In genomic region chr4:158670975-158671664, GRCh38 we compare ENCODE assay signal across 1 cellular context.
TF ChIP-seq lines count a peak whose summit lies in the region.

No MANE protein-coding gene starts in this region.

TF ChIP-seq in K562, 482 proteins besides CTCF, POLR2A, EP300 and RAD21 (continued from another document and continues in another):
- TF ChIP-seq TSHZ1 (CRISPR knock-in tag; IDR thresholded peaks at IDR 0.05) (no peak), TEAD1 (CRISPR knock-in tag; IDR thresholded peaks at IDR 0.05) (no peak), ZC3H4 (CRISPR knock-in tag; IDR thresholded peaks at IDR 0.05; ENCODE audit: borderline replicate concordance) (no peak), ZBED1 (IDR thresholded peaks at IDR 0.05) (no peak), PYGO2 (tag; IDR thresholded peaks at IDR 0.05) (no peak), TBP (optimal IDR thresholded peaks at IDR 0.05; ENCODE audit: low read depth, low read length) (peak; percentile 22), ZNF408 (CRISPR knock-in tag; IDR thresholded peaks at IDR 0.05; ENCODE audit: low read depth) (no peak), SNAPC5 (CRISPR knock-in tag; IDR thresholded peaks at IDR 0.05) (no peak), NFIC (IDR thresholded peaks at IDR 0.05) (peak; percentile 91), CBX3 (IDR thresholded peaks at IDR 0.05; ENCODE audit: borderline replicate concordance in 1 of 2, low read length in 2 of 2) (no peak), NR1H2 (CRISPR knock-in tag; IDR thresholded peaks at IDR 0.05) (peak; percentile 47; the same call in 1 of the 2 replicates), PTTG1 (tag; IDR thresholded peaks at IDR 0.05; ENCODE audit: low read depth) (no peak), ETV6 (IDR thresholded peaks at IDR 0.05; ENCODE audit: borderline replicate concordance in 1 of 2, low read depth in 2 of 2, low read length in 1 of 2) (no peak), ETV6 (CRISPR knock-in tag; IDR thresholded peaks at IDR 0.05; ENCODE audit: borderline replicate concordance) (no peak), KHSRP (IDR thresholded peaks at IDR 0.05) (no peak), TAF9B (IDR thresholded peaks at IDR 0.05; ENCODE audit: partially characterized antibody) (no peak), ZNF239 (CRISPR knock-in tag; IDR thresholded peaks at IDR 0.05) (no peak), MNT (conservative IDR thresholded peaks at IDR 0.05) (peak; percentile 48 to 70; a peak in 2 of 4 replicates), TAF1 (IDR thresholded peaks at IDR 0.05; ENCODE audit: control insufficient read depth, extremely low read depth, insufficient read depth, low read length, severe bottlenecking) (no peak), SOX6 (IDR thresholded peaks at IDR 0.05) (peak; percentile 71), ZNF121 (CRISPR knock-in tag; conservative IDR thresholded peaks at IDR 0.05) (no peak), RAD51 (IDR thresholded peaks at IDR 0.05; ENCODE audit: borderline replicate concordance, low read depth) (peak; percentile 75), NBN (IDR thresholded peaks at IDR 0.05; ENCODE audit: low read depth) (no peak), PHF8 (IDR thresholded peaks at IDR 0.05; ENCODE audit: borderline replicate concordance, low read length) (no peak), HDAC3 (IDR thresholded peaks at IDR 0.05; ENCODE audit: borderline replicate concordance, partially characterized antibody) (no peak), PURB (CRISPR knock-in tag; IDR thresholded peaks at IDR 0.05; ENCODE audit: low read depth) (no peak), MEIS2 (IDR thresholded peaks at IDR 0.05; ENCODE audit: partially characterized antibody) (no peak), RBM22 (IDR thresholded peaks at IDR 0.05; ENCODE audit: low read depth, low read length, poor library complexity, severe bottlenecking) (no peak), TOE1 (IDR thresholded peaks at IDR 0.05; ENCODE audit: borderline replicate concordance) (peak; percentile 77; the same call in 1 of the 2 replicates), TOE1 (CRISPR knock-in tag; IDR thresholded peaks at IDR 0.05; ENCODE audit: borderline replicate concordance, low read depth) (no peak), ESRRA (IDR thresholded peaks at IDR 0.05; ENCODE audit: borderline replicate concordance, low read depth) (no peak), ETS2 (tag; IDR thresholded peaks at IDR 0.05; ENCODE audit: borderline replicate concordance, poor library complexity, severe bottlenecking) (no peak), HMG20A (CRISPR knock-in tag; conservative IDR thresholded peaks at IDR 0.05) (no peak), ARID1B (IDR thresholded peaks at IDR 0.05) (no peak), NFXL1 (CRISPR knock-in tag; IDR thresholded peaks at IDR 0.05) (no peak), E2F3 (CRISPR knock-in tag; IDR thresholded peaks at IDR 0.05) (no peak), FOXK2 (conservative IDR thresholded peaks at IDR 0.05 in 1 of 2, IDR thresholded peaks at IDR 0.05 in 1 of 2; ENCODE audit: low read depth in 2 of 2) (no peak), DACH1 (IDR thresholded peaks at IDR 0.05; ENCODE audit: partially characterized antibody) (peak; percentile 53), POLR2B (IDR thresholded peaks at IDR 0.05; ENCODE audit: low read depth, partially characterized antibody) (no peak), NFIX (CRISPR knock-in tag; IDR thresholded peaks at IDR 0.05; ENCODE audit: low read depth) (no peak), HCFC1 (IDR thresholded peaks at IDR 0.05; ENCODE audit: low read depth, low read length) (no peak), L3MBTL2 (IDR thresholded peaks at IDR 0.05) (peak; percentile 81), MYC (IDR thresholded peaks at IDR 0.05; ENCODE audit: low read depth, low read length) (peak; percentile 16; the same call in 1 of the 2 replicates), MYC (CRISPR knock-in tag; IDR thresholded peaks at IDR 0.05; ENCODE audit: borderline replicate concordance, low read depth) (no peak), POLR2H (tag; IDR thresholded peaks at IDR 0.05; ENCODE audit: low read depth) (no peak), POLR2AphosphoS5 (IDR thresholded peaks at IDR 0.05; ENCODE audit: control insufficient read depth, insufficient read depth, low read depth, low read length) (no peak)
- TF ChIP-seq, protein P1, sequence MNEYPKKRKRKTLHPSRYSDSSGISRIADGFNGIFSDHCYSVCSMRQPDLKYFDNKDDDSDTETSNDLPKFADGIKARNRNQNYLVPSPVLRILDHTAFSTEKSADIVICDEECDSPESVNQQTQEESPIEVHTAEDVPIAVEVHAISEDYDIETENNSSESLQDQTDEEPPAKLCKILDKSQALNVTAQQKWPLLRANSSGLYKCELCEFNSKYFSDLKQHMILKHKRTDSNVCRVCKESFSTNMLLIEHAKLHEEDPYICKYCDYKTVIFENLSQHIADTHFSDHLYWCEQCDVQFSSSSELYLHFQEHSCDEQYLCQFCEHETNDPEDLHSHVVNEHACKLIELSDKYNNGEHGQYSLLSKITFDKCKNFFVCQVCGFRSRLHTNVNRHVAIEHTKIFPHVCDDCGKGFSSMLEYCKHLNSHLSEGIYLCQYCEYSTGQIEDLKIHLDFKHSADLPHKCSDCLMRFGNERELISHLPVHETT (CRISPR knock-in tag; conservative IDR thresholded peaks at IDR 0.05 in 1 of 2, IDR thresholded peaks at IDR 0.05 in 1 of 2): no peak
- TF ChIP-seq, protein P2, sequence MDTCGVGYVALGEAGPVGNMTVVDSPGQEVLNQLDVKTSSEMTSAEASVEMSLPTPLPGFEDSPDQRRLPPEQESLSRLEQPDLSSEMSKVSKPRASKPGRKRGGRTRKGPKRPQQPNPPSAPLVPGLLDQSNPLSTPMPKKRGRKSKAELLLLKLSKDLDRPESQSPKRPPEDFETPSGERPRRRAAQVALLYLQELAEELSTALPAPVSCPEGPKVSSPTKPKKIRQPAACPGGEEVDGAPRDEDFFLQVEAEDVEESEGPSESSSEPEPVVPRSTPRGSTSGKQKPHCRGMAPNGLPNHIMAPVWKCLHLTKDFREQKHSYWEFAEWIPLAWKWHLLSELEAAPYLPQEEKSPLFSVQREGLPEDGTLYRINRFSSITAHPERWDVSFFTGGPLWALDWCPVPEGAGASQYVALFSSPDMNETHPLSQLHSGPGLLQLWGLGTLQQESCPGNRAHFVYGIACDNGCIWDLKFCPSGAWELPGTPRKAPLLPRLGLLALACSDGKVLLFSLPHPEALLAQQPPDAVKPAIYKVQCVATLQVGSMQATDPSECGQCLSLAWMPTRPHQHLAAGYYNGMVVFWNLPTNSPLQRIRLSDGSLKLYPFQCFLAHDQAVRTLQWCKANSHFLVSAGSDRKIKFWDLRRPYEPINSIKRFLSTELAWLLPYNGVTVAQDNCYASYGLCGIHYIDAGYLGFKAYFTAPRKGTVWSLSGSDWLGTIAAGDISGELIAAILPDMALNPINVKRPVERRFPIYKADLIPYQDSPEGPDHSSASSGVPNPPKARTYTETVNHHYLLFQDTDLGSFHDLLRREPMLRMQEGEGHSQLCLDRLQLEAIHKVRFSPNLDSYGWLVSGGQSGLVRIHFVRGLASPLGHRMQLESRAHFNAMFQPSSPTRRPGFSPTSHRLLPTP (IDR thresholded peaks at IDR 0.05; ENCODE audit: borderline replicate concordance, extremely low read depth, insufficient read length): no peak
- TF ChIP-seq, protein P3, sequence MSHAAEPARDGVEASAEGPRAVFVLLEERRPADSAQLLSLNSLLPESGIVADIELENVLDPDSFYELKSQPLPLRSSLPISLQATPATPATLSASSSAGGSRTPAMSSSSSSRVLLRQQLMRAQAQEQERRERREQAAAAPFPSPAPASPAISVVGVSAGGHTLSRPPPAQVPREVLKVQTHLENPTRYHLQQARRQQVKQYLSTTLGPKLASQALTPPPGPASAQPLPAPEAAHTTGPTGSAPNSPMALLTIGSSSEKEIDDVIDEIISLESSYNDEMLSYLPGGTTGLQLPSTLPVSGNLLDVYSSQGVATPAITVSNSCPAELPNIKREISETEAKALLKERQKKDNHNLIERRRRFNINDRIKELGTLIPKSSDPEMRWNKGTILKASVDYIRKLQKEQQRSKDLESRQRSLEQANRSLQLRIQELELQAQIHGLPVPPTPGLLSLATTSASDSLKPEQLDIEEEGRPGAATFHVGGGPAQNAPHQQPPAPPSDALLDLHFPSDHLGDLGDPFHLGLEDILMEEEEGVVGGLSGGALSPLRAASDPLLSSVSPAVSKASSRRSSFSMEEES (CRISPR knock-in tag; IDR thresholded peaks at IDR 0.05): peak; percentile 47; the same call in 1 of the 2 replicates
- TF ChIP-seq, protein P4, sequence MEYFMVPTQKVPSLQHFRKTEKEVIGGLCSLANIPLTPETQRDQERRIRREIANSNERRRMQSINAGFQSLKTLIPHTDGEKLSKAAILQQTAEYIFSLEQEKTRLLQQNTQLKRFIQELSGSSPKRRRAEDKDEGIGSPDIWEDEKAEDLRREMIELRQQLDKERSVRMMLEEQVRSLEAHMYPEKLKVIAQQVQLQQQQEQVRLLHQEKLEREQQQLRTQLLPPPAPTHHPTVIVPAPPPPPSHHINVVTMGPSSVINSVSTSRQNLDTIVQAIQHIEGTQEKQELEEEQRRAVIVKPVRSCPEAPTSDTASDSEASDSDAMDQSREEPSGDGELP (CRISPR knock-in tag; IDR thresholded peaks at IDR 0.05; ENCODE audit: borderline replicate concordance): peak; percentile 34
- TF ChIP-seq, protein P5, sequence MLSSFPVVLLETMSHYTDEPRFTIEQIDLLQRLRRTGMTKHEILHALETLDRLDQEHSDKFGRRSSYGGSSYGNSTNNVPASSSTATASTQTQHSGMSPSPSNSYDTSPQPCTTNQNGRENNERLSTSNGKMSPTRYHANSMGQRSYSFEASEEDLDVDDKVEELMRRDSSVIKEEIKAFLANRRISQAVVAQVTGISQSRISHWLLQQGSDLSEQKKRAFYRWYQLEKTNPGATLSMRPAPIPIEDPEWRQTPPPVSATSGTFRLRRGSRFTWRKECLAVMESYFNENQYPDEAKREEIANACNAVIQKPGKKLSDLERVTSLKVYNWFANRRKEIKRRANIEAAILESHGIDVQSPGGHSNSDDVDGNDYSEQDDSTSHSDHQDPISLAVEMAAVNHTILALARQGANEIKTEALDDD (IDR thresholded peaks at IDR 0.05): peak; percentile 8
- TF ChIP-seq, protein P6, sequence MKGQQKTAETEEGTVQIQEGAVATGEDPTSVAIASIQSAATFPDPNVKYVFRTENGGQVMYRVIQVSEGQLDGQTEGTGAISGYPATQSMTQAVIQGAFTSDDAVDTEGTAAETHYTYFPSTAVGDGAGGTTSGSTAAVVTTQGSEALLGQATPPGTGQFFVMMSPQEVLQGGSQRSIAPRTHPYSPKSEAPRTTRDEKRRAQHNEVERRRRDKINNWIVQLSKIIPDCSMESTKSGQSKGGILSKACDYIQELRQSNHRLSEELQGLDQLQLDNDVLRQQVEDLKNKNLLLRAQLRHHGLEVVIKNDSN (CRISPR knock-in tag; IDR thresholded peaks at IDR 0.05): peak; percentile 74
- TF ChIP-seq, protein P7, sequence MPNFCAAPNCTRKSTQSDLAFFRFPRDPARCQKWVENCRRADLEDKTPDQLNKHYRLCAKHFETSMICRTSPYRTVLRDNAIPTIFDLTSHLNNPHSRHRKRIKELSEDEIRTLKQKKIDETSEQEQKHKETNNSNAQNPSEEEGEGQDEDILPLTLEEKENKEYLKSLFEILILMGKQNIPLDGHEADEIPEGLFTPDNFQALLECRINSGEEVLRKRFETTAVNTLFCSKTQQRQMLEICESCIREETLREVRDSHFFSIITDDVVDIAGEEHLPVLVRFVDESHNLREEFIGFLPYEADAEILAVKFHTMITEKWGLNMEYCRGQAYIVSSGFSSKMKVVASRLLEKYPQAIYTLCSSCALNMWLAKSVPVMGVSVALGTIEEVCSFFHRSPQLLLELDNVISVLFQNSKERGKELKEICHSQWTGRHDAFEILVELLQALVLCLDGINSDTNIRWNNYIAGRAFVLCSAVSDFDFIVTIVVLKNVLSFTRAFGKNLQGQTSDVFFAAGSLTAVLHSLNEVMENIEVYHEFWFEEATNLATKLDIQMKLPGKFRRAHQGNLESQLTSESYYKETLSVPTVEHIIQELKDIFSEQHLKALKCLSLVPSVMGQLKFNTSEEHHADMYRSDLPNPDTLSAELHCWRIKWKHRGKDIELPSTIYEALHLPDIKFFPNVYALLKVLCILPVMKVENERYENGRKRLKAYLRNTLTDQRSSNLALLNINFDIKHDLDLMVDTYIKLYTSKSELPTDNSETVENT (CRISPR knock-in tag; IDR thresholded peaks at IDR 0.05): no peak
